ENCODE assay signal across 8 cellular contexts in genomic region chr12:108560752-108561719, GRCh38. TPM values are rescaled to one million over a fixed set of nuclear protein-coding genes. Genes with fewer than 3 reads are reported as not detected.
A peak's percentile ranks its signal among the peaks of the same experiment; 100 is the strongest.
DNase-seq lines count a peak whose midpoint lies in the region; ATAC-seq and TF ChIP-seq lines count a peak whose summit lies in the region.

Gene SART3, minus strand, starts transcription at chr12:108561173. Its CDS starts 19 bp downstream, at chr12:108561154.

- H3K27ac ChIP-seq in ovary (peak within 1 kb of the TSS; percentile 56 to 78), thymus (ENCODE audit: low read depth) (peak within 1 kb of the TSS; percentile 57)

- H3K27me3 ChIP-seq in ovary (no peaks in the 10 kb centered on the region), thymus (ENCODE audit: control insufficient read depth, insufficient read depth) (no peaks in the 10 kb centered on the region)

- peak within 1 kb of the TSS; percentile 96 for H3K4me3 ChIP-seq in ovary
- peak within 1 kb of the TSS; percentile 57 for H3K4me3 ChIP-seq in thymus (ENCODE audit: low read length)

- intact Hi-C loops in Right ventricle myocardium superior (cut with DNase I), result loop anchor here (5.0 to 10.0 kb wide), 3 partner anchors 241 to 531 kb away; partner anchors contain the start of gene ALKBH2
- intact Hi-C loops in ovary (cut with DNase I), result loop anchor here in 3 of 4 donors (5.0 to 10.0 kb wide), 5 partner anchors 56 to 536 kb away; partner anchors contain the start of genes UNG (in 2 of the 3) and ALKBH2 (in 1 of the 3)

- peak; percentile 28 for ATAC-seq in HG02623 (IDR thresholded peaks at IDR 0.05; ENCODE audit: unreplicated experiment)
- peak; percentile 76 for ATAC-seq in Right ventricle myocardium superior (ENCODE audit: poor library complexity)

- DNase-seq in GM10266 (ENCODE audit: extremely low spot score) (peak; percentile 78), NCI-H128 (lab: John Stamatoyannopoulos, UW; ENCODE audit: unreplicated experiment) (peak; percentile 78), SW 1271 (lab: John Stamatoyannopoulos, UW) (peak; percentile 69 to 94), Right ventricle myocardium superior (peak; percentile 91), ovary (peak; percentile 73 to 88 (median 81))
- DNase-seq in activated naive CD8-positive, alpha-beta T cell treated with anti-CD3 and anti-CD28 coated beads, Interleukin-2, amount 50 U/mL, for 16 hours (ENCODE audit: low read depth, low spot score), result peak; percentile 60

- H3K36me3 ChIP-seq in ovary (no peaks in the 10 kb centered on the region), thymus (ENCODE audit: control insufficient read depth, insufficient read depth) (peaks cover 26% of the 10 kb centered on the region)

- WGBS in ovary, 3 donors, result 0 to 1% (median 0%) methylated on average over 56 to 57 of the region's 57 CpGs
- under 1% methylated on average over 57 of the region's 57 CpGs for WGBS in thymus

- H3K4me1 ChIP-seq in ovary (ENCODE audit: insufficient read depth), result peaks cover 12% of the 10 kb centered on the region
- peaks cover 26% of the 10 kb centered on the region for H3K4me1 ChIP-seq in thymus (ENCODE audit: control insufficient read depth, insufficient read depth, low read length)

- peak; percentile 57 for TF ChIP-seq POLR2A in ovary (IDR thresholded peaks at IDR 0.05)

- H3K9me3 ChIP-seq in ovary (no peaks in the 10 kb centered on the region), thymus (ENCODE audit: control insufficient read depth) (no peaks in the 10 kb centered on the region)

- TF ChIP-seq CTCF in GM10266 (IDR thresholded peaks at IDR 0.05; ENCODE audit: control insufficient read depth, insufficient read depth, low read depth, missing control alignments), result no peak
- TF ChIP-seq CTCF in ovary (IDR thresholded peaks at IDR 0.05), result peak in 1 of 3 donors; percentile 2

- TF ChIP-seq EP300 in ovary (IDR thresholded peaks at IDR 0.05), result no peak

RNA-seq across cellular contexts. Expression of gene SART3, which starts in this region (rescaled TPM):
- total RNA-seq in Right ventricle myocardium superior, result 18.9 TPM
- 10 to 100 TPM; 44.5 to 55.3 (median 48.3) TPM for total RNA-seq in ovary
- polyA plus RNA-seq in ovary, result 10 to 100 TPM; 27.9 to 36.2 TPM
- polyA plus RNA-seq in thymus, result 21.0 TPM

Comparison
In these comparisons a context has a peak if more than half of its experiments do, and no peak if none do; other contexts are left out.
1. Peak in every context shown above with its lines: DNase-seq, ATAC-seq, H3K4me3 ChIP-seq and H3K27ac ChIP-seq.